In the genomic region with DNA sequence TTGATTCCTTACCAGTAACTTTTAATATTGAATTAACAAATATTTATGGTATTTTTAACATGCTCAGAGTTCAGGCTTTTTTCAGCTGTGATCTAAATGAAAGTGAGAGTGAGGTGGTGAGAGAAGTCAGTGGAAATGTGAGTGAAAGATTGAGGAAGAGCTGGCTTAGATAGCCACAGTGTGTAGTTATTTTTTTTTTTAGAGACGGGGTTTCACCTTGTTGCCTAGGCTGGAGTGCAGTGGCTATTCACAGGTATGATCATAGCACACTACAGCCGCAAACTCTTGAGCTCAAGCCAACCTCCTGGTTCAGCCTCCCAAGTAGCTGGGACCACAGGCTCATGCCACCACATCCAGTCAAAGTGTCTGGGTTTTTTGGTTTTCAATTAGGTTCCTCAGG, we compare ENCODE assay signal across 14 cellular contexts. TPM values are rescaled to one million over a fixed set of nuclear protein-coding genes. Genes with fewer than 3 reads are reported as not detected.
A peak's percentile ranks its signal among the peaks of the same experiment; 100 is the strongest.
DNase-seq lines count a peak whose midpoint lies in the region; ATAC-seq and TF ChIP-seq lines count a peak whose summit lies in the region.
"Had no signal": no experiment of that assay in that cellular context is flagged by ENCODE, and none has a peak within 500 bp of the region (broad histone marks: within the 10 kb centered on the region; RNA-seq: fewer than 3 reads in every experiment).

No MANE protein-coding gene starts in this region.

- WGBS in adrenal gland, 4 donors: 82 to 91% (median 84%) methylated on average over 2 of the region's 2 CpGs

- no peaks in the 10 kb centered on the region for H3K27me3 ChIP-seq in adrenal gland
- H3K27me3 ChIP-seq: colonic mucosa had no signal

- peaks cover under 1% of the 10 kb centered on the region for H3K9me3 Mint-ChIP-seq in nephron progenitor cell

- no peak overlapping the region for H3K4me3 ChIP-seq in adrenal gland
- H3K4me3 ChIP-seq: colonic mucosa had no signal

- intact Hi-C loops in adrenal gland (cut with DNase I): no loop called here

- H3K27me3 Mint-ChIP-seq in nephron progenitor cell (ENCODE audit: low read depth, poor library complexity): no peaks in the 10 kb centered on the region

- H3K4me1 ChIP-seq in adrenal gland (replicated peaks in 1 of 2): peaks cover 0 to 24% of the 10 kb centered on the region in 2 donors

- DNase-seq in nephron progenitor cell (no peak), cerebellum (ENCODE audit: low spot score) (no peak), adrenal gland (no peak), dedifferentiated amniotic fluid mesenchymal stem cell (ENCODE audit: extremely low spot score) (no peak)
- DNase-seq: activated naive CD4-positive, alpha-beta T cell treated with anti-CD3 and anti-CD28 coated beads, Interleukin-2, amount 50 U/mL, for 16 hours; Calu3; colonic mucosa; islet precursor cell; NCI-H510A treated with DMSO at 0.1 percent for 48 hours; SHP77 treated with DMSO at 0.1 percent for 48 hours had no signal

- H3K9me3 ChIP-seq in adrenal gland (replicated peaks in 1 of 3): no peaks in the 10 kb centered on the region
- H3K9me3 ChIP-seq: colonic mucosa had no signal

- peaks cover 32% of the 10 kb centered on the region for H3K36me3 Mint-ChIP-seq in nephron progenitor cell (ENCODE audit: low read depth)

- H3K27ac ChIP-seq in adrenal gland: peak overlapping the region in 1 of 5 donors; percentile 16
- H3K27ac ChIP-seq: colonic mucosa had no signal

- TF ChIP-seq POLR2A in adrenal gland (IDR thresholded peaks at IDR 0.05): no peak

- H3K36me3 ChIP-seq in adrenal gland (replicated peaks in 1 of 2): no peaks in the 10 kb centered on the region
- H3K36me3 ChIP-seq: colonic mucosa had no signal

- no peaks in the 10 kb centered on the region for H3K4me1 Mint-ChIP-seq in nephron progenitor cell

- H3K27ac Mint-ChIP-seq in nephron progenitor cell: peak overlapping the region; percentile 73

- H3K4me3 Mint-ChIP-seq in nephron progenitor cell: no peak overlapping the region

- TF ChIP-seq CTCF in nephron progenitor cell (IDR thresholded peaks at IDR 0.05) (no peak), adrenal gland (IDR thresholded peaks at IDR 0.05) (no peak)

- ATAC-seq in GM18909 (IDR thresholded peaks at IDR 0.05; ENCODE audit: poor library complexity, unreplicated experiment): peak; percentile 80
- ATAC-seq in GM21576 (IDR thresholded peaks at IDR 0.05; ENCODE audit: unreplicated experiment): peak; percentile 89
- ATAC-seq in HG03354 (IDR thresholded peaks at IDR 0.05; ENCODE audit: poor library complexity, severe bottlenecking, unreplicated experiment): peak; percentile 73
- ATAC-seq in GM21737 (IDR thresholded peaks at IDR 0.05; ENCODE audit: unreplicated experiment): no peak

RNA-seq across cellular contexts. Expression of gene RNF11, which starts 10.9 kb away (rescaled TPM):
- total RNA-seq in cerebellum (141 TPM), adrenal gland (100 to 1,000 TPM in 6 of 8 donors, 10 to 100 TPM in 2; 70.3 to 140 (median 121) TPM)
- polyA plus RNA-seq in adrenal gland: 100 to 1,000 TPM in 1 of 3 donors, 10 to 100 TPM in 2; 32.6 to 142 (median 49.0) TPM
